ENCODE assay signal across 28 cellular contexts in the genomic region with DNA sequence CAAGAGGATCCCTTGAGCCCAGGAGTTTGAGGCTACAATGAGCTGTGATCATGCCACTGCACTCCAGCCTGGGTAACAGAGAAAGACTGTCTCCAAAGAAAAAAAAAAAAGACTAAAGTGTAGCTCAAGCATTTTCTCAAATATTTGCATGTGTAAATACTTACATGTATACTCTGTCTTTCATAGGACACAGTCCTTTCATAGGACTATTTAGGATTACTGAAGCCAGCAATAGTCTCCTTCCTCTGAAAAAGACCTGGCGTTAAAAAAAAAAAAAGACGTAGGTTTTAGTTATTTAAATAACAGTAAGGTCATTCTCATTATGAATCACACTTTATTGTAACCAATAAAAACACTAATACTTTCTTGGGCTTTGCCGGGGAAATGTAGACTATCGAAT.
"Had no signal": no experiment of that assay in that cellular context is flagged by ENCODE, and none has a peak within 500 bp of the region (broad histone marks: within the 10 kb centered on the region; RNA-seq: fewer than 3 reads in every experiment).

No MANE protein-coding gene starts in this region.

- H3K27me3 ChIP-seq: pancreas, sigmoid colon, spleen, suprapubic skin, tibial artery, uterus had no signal

- ATAC-seq: left cardiac atrium; left lobe of liver; natural killer cell; pancreas; right cardiac atrium; stimulated activated effector memory CD8-positive, alpha-beta T cell treated with anti-CD3 and anti-CD28 coated beads, Interleukin-12 subunit alpha, Interleukin-12 subunit beta, amount 100 ng/mL, for 72 hours had no signal

- H3K27ac ChIP-seq: pancreas, prostate gland, sigmoid colon, suprapubic skin, tibial artery, uterus had no signal

- H3K27ac Mint-ChIP-seq: mesothelial cell of epicardium; naive B cell; natural killer cell; nephron progenitor cell; stimulated activated effector memory CD8-positive, alpha-beta T cell treated with anti-CD3 and anti-CD28 coated beads, Interleukin-12 subunit alpha, Interleukin-12 subunit beta, amount 100 ng/mL, for 72 hours; stimulated activated naive CD8-positive, alpha-beta T cell treated with anti-CD3 and anti-CD28 coated beads, Interleukin-15, Interleukin-2, amounts not matched to agents 100 ng/mL and 50 ng/mL, for 24 hours had no signal

- H3K36me3 ChIP-seq: prostate gland, uterus had no signal

- H3K4me3 Mint-ChIP-seq: mesothelial cell of epicardium; naive B cell; natural killer cell; nephron progenitor cell; stimulated activated effector memory CD8-positive, alpha-beta T cell treated with anti-CD3 and anti-CD28 coated beads, Interleukin-12 subunit alpha, Interleukin-12 subunit beta, amount 100 ng/mL, for 72 hours; stimulated activated naive CD8-positive, alpha-beta T cell treated with anti-CD3 and anti-CD28 coated beads, Interleukin-15, Interleukin-2, amounts not matched to agents 100 ng/mL and 50 ng/mL, for 24 hours had no signal

- H3K9me3 Mint-ChIP-seq: mesothelial cell of epicardium; naive B cell; natural killer cell; nephron progenitor cell; stimulated activated effector memory CD8-positive, alpha-beta T cell treated with anti-CD3 and anti-CD28 coated beads, Interleukin-12 subunit alpha, Interleukin-12 subunit beta, amount 100 ng/mL, for 72 hours; stimulated activated naive CD8-positive, alpha-beta T cell treated with anti-CD3 and anti-CD28 coated beads, Interleukin-15, Interleukin-2, amounts not matched to agents 100 ng/mL and 50 ng/mL, for 24 hours had no signal

- H3K4me1 ChIP-seq: pancreas, prostate gland, sigmoid colon, suprapubic skin, uterus had no signal

- H3K36me3 Mint-ChIP-seq: natural killer cell had no signal

- H3K4me3 ChIP-seq: lung, pancreas, prostate gland, sigmoid colon, suprapubic skin, thoracic aorta, tibial artery, uterus had no signal

- H3K27me3 Mint-ChIP-seq: naive B cell; stimulated activated naive CD8-positive, alpha-beta T cell treated with anti-CD3 and anti-CD28 coated beads, Interleukin-15, Interleukin-2, amounts not matched to agents 100 ng/mL and 50 ng/mL, for 24 hours had no signal

- H3K9me3 ChIP-seq: pancreas, prostate gland, sigmoid colon, spleen, suprapubic skin, thoracic aorta, tibial artery, uterus had no signal

- H3K4me1 Mint-ChIP-seq: mesothelial cell of epicardium; naive B cell; natural killer cell; stimulated activated effector memory CD8-positive, alpha-beta T cell treated with anti-CD3 and anti-CD28 coated beads, Interleukin-12 subunit alpha, Interleukin-12 subunit beta, amount 100 ng/mL, for 72 hours had no signal

- DNase-seq: hippocampal formation; kidney glomerular epithelial cell; left cardiac atrium; mesendoderm; naive B cell; natural killer cell; nephron progenitor cell; nucleus accumbens; pancreas; posterior cingulate gyrus; retina; right cardiac atrium; sigmoid colon; small intestine; spleen; stimulated activated CD4-positive, alpha-beta T cell treated with anti-CD3 and anti-CD28 coated beads, Interleukin-4, amount 100 ng/mL, for 24 hours; stimulated activated naive CD4-positive, alpha-beta T cell; tibial artery; trophoblast cell; uterus had no signal
